ENCODE assay signal across 1 cellular context in genomic region chr1:41241748-41242644, GRCh38.
TF ChIP-seq lines count a peak whose summit lies in the region.

Gene SCMH1 (minus strand): TSS chr1:41242306. CDS start chr1:41186133, 56,173 bp downstream.

TF ChIP-seq in HEK293, 187 proteins besides CTCF, POLR2A, EP300 and RAD21 (continued from another document):
- TF ChIP-seq PATZ1 (tag by site-specific recombination; IDR thresholded peaks at IDR 0.05) (peak; percentile 52; the same call in 1 of the 2 replicates), KLF9 (tag by site-specific recombination; IDR thresholded peaks at IDR 0.05; ENCODE audit: low read depth) (peak; percentile 40), ZNF580 (tag by site-specific recombination; IDR thresholded peaks at IDR 0.05) (peak; percentile 71), ZNF530 (tag by site-specific recombination; IDR thresholded peaks at IDR 0.05; ENCODE audit: low read depth) (no peak), ZNF561 (tag by site-specific recombination; IDR thresholded peaks at IDR 0.05; ENCODE audit: borderline replicate concordance) (no peak), KLF17 (tag by site-specific recombination; IDR thresholded peaks at IDR 0.05) (0 out of 2 replicates have a peak, but pooled peaks have one; percentile 37), ZSCAN16 (tag by site-specific recombination; IDR thresholded peaks at IDR 0.05) (no peak), ZNF354C (tag by site-specific recombination; IDR thresholded peaks at IDR 0.05; ENCODE audit: borderline replicate concordance, low read depth) (no peak), ZNF341 (tag by site-specific recombination; IDR thresholded peaks at IDR 0.05; ENCODE audit: low read depth) (0 out of 2 replicates have a peak, but pooled peaks have one; percentile 10), ZSCAN30 (tag by site-specific recombination; IDR thresholded peaks at IDR 0.05) (peak; percentile 66), ZNF146 (tag by site-specific recombination; IDR thresholded peaks at IDR 0.05) (no peak), ZBTB10 (tag by site-specific recombination; IDR thresholded peaks at IDR 0.05) (peak; percentile 70; the same call in 1 of the 2 replicates), ZBTB8A (tag by site-specific recombination; IDR thresholded peaks at IDR 0.05) (peak; percentile 63), BCL11B (tag by site-specific recombination; IDR thresholded peaks at IDR 0.05; ENCODE audit: low read depth) (no peak), ZNF114 (tag by site-specific recombination; IDR thresholded peaks at IDR 0.05) (no peak), ZBTB44 (tag by site-specific recombination; IDR thresholded peaks at IDR 0.05) (peak; percentile 13; the same call in 1 of the 2 replicates), ZNF24 (tag by site-specific recombination; IDR thresholded peaks at IDR 0.05) (peak; percentile 55; the same call in 1 of the 2 replicates), ZBTB26 (tag by site-specific recombination; optimal IDR thresholded peaks at IDR 0.05) (peak; percentile 48)
